ENCODE assay signal across 1 cellular context in the genomic region with DNA sequence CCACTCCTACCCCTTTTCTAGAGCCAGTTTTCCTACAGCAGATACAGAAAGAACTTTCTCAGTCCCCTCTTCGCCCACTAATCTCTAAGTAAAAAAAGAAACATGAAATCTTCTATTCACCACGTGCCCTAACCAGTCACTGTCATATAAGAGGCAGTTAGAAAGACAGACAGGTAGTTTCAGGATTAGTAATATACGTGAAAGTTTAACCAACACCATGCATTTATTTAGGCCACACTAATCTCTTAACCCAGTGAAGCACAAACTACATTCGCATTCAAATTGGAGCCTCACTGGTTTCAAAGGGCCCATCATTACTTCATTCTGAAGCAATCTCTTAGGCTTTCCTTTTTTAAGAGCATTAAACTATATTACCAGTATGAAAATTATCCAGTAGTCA.
TF ChIP-seq lines count a peak whose summit lies in the region.

No MANE protein-coding gene starts in this region.

TF ChIP-seq in GM12878, 131 proteins besides CTCF, POLR2A, EP300 and RAD21 (continued from another document):
- peak; percentile 42; the same call in 1 of the 2 replicates for TF ChIP-seq IKZF1 (conservative IDR thresholded peaks at IDR 0.05)
- TF ChIP-seq, protein P1, sequence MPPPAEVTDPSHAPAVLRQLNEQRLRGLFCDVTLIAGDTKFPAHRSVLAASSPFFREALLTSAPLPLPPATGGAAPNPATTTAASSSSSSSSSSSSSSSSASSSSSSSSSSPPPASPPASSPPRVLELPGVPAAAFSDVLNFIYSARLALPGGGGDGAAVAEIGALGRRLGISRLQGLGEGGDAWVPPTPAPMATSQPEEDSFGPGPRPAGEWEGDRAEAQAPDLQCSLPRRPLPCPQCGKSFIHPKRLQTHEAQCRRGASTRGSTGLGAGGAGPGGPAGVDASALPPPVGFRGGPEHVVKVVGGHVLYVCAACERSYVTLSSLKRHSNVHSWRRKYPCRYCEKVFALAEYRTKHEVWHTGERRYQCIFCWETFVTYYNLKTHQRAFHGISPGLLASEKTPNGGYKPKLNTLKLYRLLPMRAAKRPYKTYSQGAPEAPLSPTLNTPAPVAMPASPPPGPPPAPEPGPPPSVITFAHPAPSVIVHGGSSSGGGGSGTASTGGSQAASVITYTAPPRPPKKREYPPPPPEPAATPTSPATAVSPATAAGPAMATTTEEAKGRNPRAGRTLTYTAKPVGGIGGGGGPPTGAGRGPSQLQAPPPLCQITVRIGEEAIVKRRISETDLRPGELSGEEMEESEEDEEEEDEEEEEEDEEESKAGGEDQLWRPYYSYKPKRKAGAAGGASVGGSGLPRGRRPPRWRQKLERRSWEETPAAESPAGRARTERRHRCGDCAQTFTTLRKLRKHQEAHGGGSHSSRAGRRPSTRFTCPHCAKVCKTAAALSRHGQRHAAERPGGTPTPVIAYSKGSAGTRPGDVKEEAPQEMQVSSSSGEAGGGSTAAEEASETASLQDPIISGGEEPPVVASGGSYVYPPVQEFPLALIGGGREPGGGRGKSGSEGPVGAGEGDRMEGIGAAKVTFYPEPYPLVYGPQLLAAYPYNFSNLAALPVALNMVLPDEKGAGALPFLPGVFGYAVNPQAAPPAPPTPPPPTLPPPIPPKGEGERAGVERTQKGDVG (CRISPR knock-in tag; IDR thresholded peaks at IDR 0.05) = no peak
- no peak for TF ChIP-seq EGR1 (IDR thresholded peaks at IDR 0.05; ENCODE audit: borderline replicate concordance in 1 of 2, low read depth in 2 of 2, low read length in 2 of 2)
- TF ChIP-seq CHD1 (IDR thresholded peaks at IDR 0.05; ENCODE audit: low read depth, low read length) = no peak
- TF ChIP-seq SRF (IDR thresholded peaks at IDR 0.05; ENCODE audit: low read depth in 2 of 2, low read length in 2 of 2) = no peak
- TF ChIP-seq TBL1XR1 (IDR thresholded peaks at IDR 0.05; ENCODE audit: low read depth, low read length) = peak; percentile 80; the same call in 1 of the 2 replicates
- TF ChIP-seq BRCA1 (IDR thresholded peaks at IDR 0.05; ENCODE audit: low read depth, low read length) = no peak
- TF ChIP-seq LARP7 (IDR thresholded peaks at IDR 0.05) = no peak
- TF ChIP-seq, protein P2, sequence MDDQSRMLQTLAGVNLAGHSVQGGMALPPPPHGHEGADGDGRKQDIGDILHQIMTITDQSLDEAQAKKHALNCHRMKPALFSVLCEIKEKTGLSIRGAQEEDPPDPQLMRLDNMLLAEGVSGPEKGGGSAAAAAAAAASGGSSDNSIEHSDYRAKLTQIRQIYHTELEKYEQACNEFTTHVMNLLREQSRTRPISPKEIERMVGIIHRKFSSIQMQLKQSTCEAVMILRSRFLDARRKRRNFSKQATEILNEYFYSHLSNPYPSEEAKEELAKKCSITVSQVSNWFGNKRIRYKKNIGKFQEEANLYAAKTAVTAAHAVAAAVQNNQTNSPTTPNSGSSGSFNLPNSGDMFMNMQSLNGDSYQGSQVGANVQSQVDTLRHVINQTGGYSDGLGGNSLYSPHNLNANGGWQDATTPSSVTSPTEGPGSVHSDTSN (IDR thresholded peaks at IDR 0.05; ENCODE audit: insufficient replicate concordance, low read depth, low read length) = peak; percentile 63
- no peak for TF ChIP-seq YY1 (IDR thresholded peaks at IDR 0.05; ENCODE audit: low read depth, low read length)
- TF ChIP-seq, protein P3, sequence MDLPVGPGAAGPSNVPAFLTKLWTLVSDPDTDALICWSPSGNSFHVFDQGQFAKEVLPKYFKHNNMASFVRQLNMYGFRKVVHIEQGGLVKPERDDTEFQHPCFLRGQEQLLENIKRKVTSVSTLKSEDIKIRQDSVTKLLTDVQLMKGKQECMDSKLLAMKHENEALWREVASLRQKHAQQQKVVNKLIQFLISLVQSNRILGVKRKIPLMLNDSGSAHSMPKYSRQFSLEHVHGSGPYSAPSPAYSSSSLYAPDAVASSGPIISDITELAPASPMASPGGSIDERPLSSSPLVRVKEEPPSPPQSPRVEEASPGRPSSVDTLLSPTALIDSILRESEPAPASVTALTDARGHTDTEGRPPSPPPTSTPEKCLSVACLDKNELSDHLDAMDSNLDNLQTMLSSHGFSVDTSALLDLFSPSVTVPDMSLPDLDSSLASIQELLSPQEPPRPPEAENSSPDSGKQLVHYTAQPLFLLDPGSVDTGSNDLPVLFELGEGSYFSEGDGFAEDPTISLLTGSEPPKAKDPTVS (IDR thresholded peaks at IDR 0.05; ENCODE audit: low read depth, low read length) = no peak
- TF ChIP-seq TCF12 (IDR thresholded peaks at IDR 0.05; ENCODE audit: low read depth, low read length) = no peak
- TF ChIP-seq MYB (IDR thresholded peaks at IDR 0.05; ENCODE audit: borderline replicate concordance, low read depth, low read length) = no peak
- TF ChIP-seq, protein P4, sequence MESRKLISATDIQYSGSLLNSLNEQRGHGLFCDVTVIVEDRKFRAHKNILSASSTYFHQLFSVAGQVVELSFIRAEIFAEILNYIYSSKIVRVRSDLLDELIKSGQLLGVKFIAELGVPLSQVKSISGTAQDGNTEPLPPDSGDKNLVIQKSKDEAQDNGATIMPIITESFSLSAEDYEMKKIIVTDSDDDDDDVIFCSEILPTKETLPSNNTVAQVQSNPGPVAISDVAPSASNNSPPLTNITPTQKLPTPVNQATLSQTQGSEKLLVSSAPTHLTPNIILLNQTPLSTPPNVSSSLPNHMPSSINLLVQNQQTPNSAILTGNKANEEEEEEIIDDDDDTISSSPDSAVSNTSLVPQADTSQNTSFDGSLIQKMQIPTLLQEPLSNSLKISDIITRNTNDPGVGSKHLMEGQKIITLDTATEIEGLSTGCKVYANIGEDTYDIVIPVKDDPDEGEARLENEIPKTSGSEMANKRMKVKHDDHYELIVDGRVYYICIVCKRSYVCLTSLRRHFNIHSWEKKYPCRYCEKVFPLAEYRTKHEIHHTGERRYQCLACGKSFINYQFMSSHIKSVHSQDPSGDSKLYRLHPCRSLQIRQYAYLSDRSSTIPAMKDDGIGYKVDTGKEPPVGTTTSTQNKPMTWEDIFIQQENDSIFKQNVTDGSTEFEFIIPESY (IDR thresholded peaks at IDR 0.05) = no peak
- peak; percentile 79 for TF ChIP-seq ZBED1 (IDR thresholded peaks at IDR 0.05; ENCODE audit: borderline replicate concordance)
